Comparison of ENCODE assay signal across 1 cellular context in genomic region chr4:182854466-182854865, GRCh38.
A peak's percentile ranks its signal among the peaks of the same experiment; 100 is the strongest.
TF ChIP-seq lines count a peak whose summit lies in the region.

No MANE protein-coding gene starts in this region.

TF ChIP-seq in HepG2, 621 proteins besides CTCF, POLR2A, EP300 and RAD21 (continued from another document):
- TF ChIP-seq AKNA (CRISPR knock-in tag; IDR thresholded peaks at IDR 0.05; ENCODE audit: borderline replicate concordance): no peak
- no peak for TF ChIP-seq ARNT (IDR thresholded peaks at IDR 0.05)
- TF ChIP-seq RBFOX2 (IDR thresholded peaks at IDR 0.05; ENCODE audit: low read depth, low read length): no peak
- TF ChIP-seq, protein P1, sequence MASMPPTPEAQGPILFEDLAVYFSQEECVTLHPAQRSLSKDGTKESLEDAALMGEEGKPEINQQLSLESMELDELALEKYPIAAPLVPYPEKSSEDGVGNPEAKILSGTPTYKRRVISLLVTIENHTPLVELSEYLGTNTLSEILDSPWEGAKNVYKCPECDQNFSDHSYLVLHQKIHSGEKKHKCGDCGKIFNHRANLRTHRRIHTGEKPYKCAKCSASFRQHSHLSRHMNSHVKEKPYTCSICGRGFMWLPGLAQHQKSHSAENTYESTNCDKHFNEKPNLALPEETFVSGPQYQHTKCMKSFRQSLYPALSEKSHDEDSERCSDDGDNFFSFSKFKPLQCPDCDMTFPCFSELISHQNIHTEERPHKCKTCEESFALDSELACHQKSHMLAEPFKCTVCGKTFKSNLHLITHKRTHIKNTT (CRISPR knock-in tag; IDR thresholded peaks at IDR 0.05): no peak
- TF ChIP-seq NR2F1 (CRISPR knock-in tag; IDR thresholded peaks at IDR 0.05): no peak
- 0 out of 2 replicates have a peak, but pooled peaks have one; percentile 55 for TF ChIP-seq ESRRA (CRISPR knock-in tag; IDR thresholded peaks at IDR 0.05; ENCODE audit: low read depth)
